17 cellular contexts compared by ENCODE assay signal in genomic region chr12:110028323-110028722, GRCh38.
"Had no signal": no experiment of that assay in that cellular context is flagged by ENCODE, and none has a peak within 500 bp of the region (broad histone marks: within the 10 kb centered on the region; RNA-seq: fewer than 3 reads in every experiment).

No MANE protein-coding gene starts in this region.

- H3K36me3 ChIP-seq: colonic mucosa had no signal

- H3K9me3 ChIP-seq: body of pancreas, colonic mucosa, left lung, tibial nerve had no signal

- H3K27me3 ChIP-seq: body of pancreas, colonic mucosa, left lung, tibial nerve had no signal

- H3K27ac Mint-ChIP-seq: activated CD4-positive, alpha-beta T cell treated with anti-CD3 and anti-CD28 coated beads, Interleukin-2, amount 10 ng/mL, durations not matched to agents 24 days and 14 days; activated naive CD4-positive, alpha-beta T cell treated with anti-CD3 and anti-CD28 coated beads, Interleukin-2, amount 50 U/mL, for 24 hours; nephron progenitor cell had no signal

- H3K4me3 ChIP-seq: body of pancreas, colonic mucosa, left lung, SK-N-MC, tibial nerve had no signal

- ATAC-seq: body of pancreas, left lung had no signal

- H3K9me3 Mint-ChIP-seq: activated CD4-positive, alpha-beta T cell treated with anti-CD3 and anti-CD28 coated beads, Interleukin-2, amount 10 ng/mL, durations not matched to agents 24 days and 14 days; activated naive CD4-positive, alpha-beta T cell treated with anti-CD3 and anti-CD28 coated beads, Interleukin-2, amount 50 U/mL, for 24 hours; nephron progenitor cell had no signal

- H3K4me3 Mint-ChIP-seq: activated CD4-positive, alpha-beta T cell treated with anti-CD3 and anti-CD28 coated beads, Interleukin-2, amount 10 ng/mL, durations not matched to agents 24 days and 14 days; activated naive CD4-positive, alpha-beta T cell treated with anti-CD3 and anti-CD28 coated beads, Interleukin-2, amount 50 U/mL, for 24 hours; nephron progenitor cell had no signal

- DNase-seq: activated CD4-positive, alpha-beta T cell treated with anti-CD3 and anti-CD28 coated beads, Interleukin-2, amount 10 ng/mL, durations not matched to agents 24 days and 14 days; activated CD4-positive, CD25-positive, alpha-beta regulatory T cell; activated CD8-positive, alpha-beta memory T cell treated with anti-CD3 and anti-CD28 coated beads for 24 hours; activated CD8-positive, alpha-beta memory T cell treated with anti-CD3 and anti-CD28 coated beads, Interleukin-2, amount 50 U/mL, for 48 hours; body of pancreas; caudate nucleus; colonic mucosa; foreskin melanocyte; left lung; nephron progenitor cell; occipital lobe; posterior cingulate gyrus; retina; stimulated activated naive CD4-positive, alpha-beta T cell had no signal

- H3K4me1 ChIP-seq: body of pancreas, colonic mucosa had no signal

- H3K27me3 Mint-ChIP-seq: activated CD4-positive, alpha-beta T cell treated with anti-CD3 and anti-CD28 coated beads, Interleukin-2, amount 10 ng/mL, durations not matched to agents 24 days and 14 days; activated naive CD4-positive, alpha-beta T cell treated with anti-CD3 and anti-CD28 coated beads, Interleukin-2, amount 50 U/mL, for 24 hours had no signal

- H3K27ac ChIP-seq: body of pancreas, colonic mucosa, left lung, SK-N-MC, tibial nerve had no signal
